In genomic region chr5:178068293-178068692, GRCh38 we compare ENCODE assay signal across 18 cellular contexts. TPM values are rescaled to one million over a fixed set of nuclear protein-coding genes. Genes with fewer than 3 reads are reported as not detected.
DNase-seq lines count a peak whose midpoint lies in the region; ATAC-seq and TF ChIP-seq lines count a peak whose summit lies in the region.
"Had no signal": no experiment of that assay in that cellular context is flagged by ENCODE, and none has a peak within 500 bp of the region (broad histone marks: within the 10 kb centered on the region; RNA-seq: fewer than 3 reads in every experiment).

No MANE protein-coding gene starts in this region.

- H3K27ac ChIP-seq in SU-DHL-6 (ENCODE audit: low read depth, low read length) (no peak overlapping the region), thymus (ENCODE audit: low read depth) (peak overlapping the region; percentile 78), heart left ventricle (no peak overlapping the region)
- H3K27ac ChIP-seq: pancreas had no signal

- no peaks in the 10 kb centered on the region for H3K9me3 Mint-ChIP-seq in activated T-cell treated with anti-CD3 and anti-CD28 coated beads, Interleukin-2, amount 50 U/mL, for 4 hours
- H3K9me3 Mint-ChIP-seq in activated T-cell treated with anti-CD3 and anti-CD28 coated beads, Interleukin-2, amount 50 U/mL, for 72 hours: no peaks in the 10 kb centered on the region
- H3K9me3 Mint-ChIP-seq: activated T-helper 2 cell treated with anti-CD3 and anti-CD28 coated beads, Interferon-gamma antibody, Interleukin-2, Interleukin-4, amounts not matched to agents 10 μg/mL and 5 μg/mL and 100 μg/mL, durations not matched to agents 14 hours and 24 hours and 36 hours; H9; T-helper 1 cell treated with Interleukin-12 subunit alpha and Interleukin-12 subunit beta and Interleukin-4 antibody, amounts not matched to agents 30 μg/mL and 1 μg/mL, for 36 hours; type B pancreatic cell had no signal

- no peaks in the 10 kb centered on the region for H3K27me3 ChIP-seq in SU-DHL-6 (ENCODE audit: low read length)
- H3K27me3 ChIP-seq in thymus (ENCODE audit: control insufficient read depth, insufficient read depth): no peaks in the 10 kb centered on the region
- H3K27me3 ChIP-seq in heart left ventricle: peaks cover 0 to 21% (median 2%) of the 10 kb centered on the region in 9 donors
- H3K27me3 ChIP-seq: pancreas had no signal

- intact Hi-C loops in heart left ventricle (cut with DNase I): loop anchor here in 2 of 10 donors (10.0 kb wide), 1 partner anchor 463 kb away; the partner anchor contains the start of gene B4GALT7 (in 2 of the 2)

- H3K9me3 ChIP-seq in SU-DHL-6 (ENCODE audit: insufficient read depth, low read length): no peaks in the 10 kb centered on the region
- H3K9me3 ChIP-seq in thymus (ENCODE audit: control insufficient read depth): no peaks in the 10 kb centered on the region
- H3K9me3 ChIP-seq in heart left ventricle: no peaks in the 10 kb centered on the region
- H3K9me3 ChIP-seq: pancreas had no signal

- H2AFZ ChIP-seq in SU-DHL-6 (ENCODE audit: low read depth, low read length, severe bottlenecking): no peak overlapping the region

- 0 out of 2 replicates have a peak, but pooled peaks cover 5% of the 10 kb centered on the region for H3F3A ChIP-seq in SU-DHL-6 (ENCODE audit: insufficient read depth)

- H3K4me2 ChIP-seq in SU-DHL-6 (ENCODE audit: low read depth, low read length, poor library complexity, severe bottlenecking): peak overlapping the region; percentile 51

- no peak for TF ChIP-seq POLR2A in heart left ventricle (IDR thresholded peaks at IDR 0.05)

- H3K4me1 ChIP-seq in thymus (ENCODE audit: control insufficient read depth, insufficient read depth, low read length) (peaks cover 19% of the 10 kb centered on the region), heart left ventricle (no peaks in the 10 kb centered on the region)
- H3K4me1 ChIP-seq: pancreas had no signal

- peaks cover 7% of the 10 kb centered on the region for H3K4me1 Mint-ChIP-seq in activated T-cell treated with anti-CD3 and anti-CD28 coated beads, Interleukin-2, amount 50 U/mL, for 4 hours (ENCODE audit: low read depth)
- H3K4me1 Mint-ChIP-seq in activated T-cell treated with anti-CD3 and anti-CD28 coated beads, Interleukin-2, amount 50 U/mL, for 72 hours (ENCODE audit: low read depth): no peaks in the 10 kb centered on the region

- H3K36me3 ChIP-seq in SU-DHL-6 (ENCODE audit: low read length) (no peaks in the 10 kb centered on the region), thymus (ENCODE audit: control insufficient read depth, insufficient read depth) (no peaks in the 10 kb centered on the region), heart left ventricle (no peaks in the 10 kb centered on the region)
- H3K36me3 ChIP-seq: pancreas had no signal

- H3K4me3 ChIP-seq in SU-DHL-6 (ENCODE audit: insufficient read depth, low read length, poor library complexity, severe bottlenecking): peak overlapping the region; percentile 5
- peak overlapping the region; percentile 13 for H3K4me3 ChIP-seq in thymus (ENCODE audit: low read length)
- no peak overlapping the region for H3K4me3 ChIP-seq in heart left ventricle
- H3K4me3 ChIP-seq: pancreas had no signal

- no peaks in the 10 kb centered on the region for H3K36me3 Mint-ChIP-seq in activated T-cell treated with anti-CD3 and anti-CD28 coated beads, Interleukin-2, amount 50 U/mL, for 4 hours (ENCODE audit: insufficient read depth)
- no peaks in the 10 kb centered on the region for H3K36me3 Mint-ChIP-seq in activated T-cell treated with anti-CD3 and anti-CD28 coated beads, Interleukin-2, amount 50 U/mL, for 72 hours (ENCODE audit: insufficient read depth in 2 of 2)
- H3K36me3 Mint-ChIP-seq: type B pancreatic cell had no signal

- H3K27me3 Mint-ChIP-seq in activated T-cell treated with anti-CD3 and anti-CD28 coated beads, Interleukin-2, amount 50 U/mL, for 4 hours (ENCODE audit: low read depth): peaks cover 2% of the 10 kb centered on the region
- no peaks in the 10 kb centered on the region for H3K27me3 Mint-ChIP-seq in activated T-cell treated with anti-CD3 and anti-CD28 coated beads, Interleukin-2, amount 50 U/mL, for 72 hours (ENCODE audit: low read depth)

- no peak overlapping the region for H3K27ac Mint-ChIP-seq in activated T-cell treated with anti-CD3 and anti-CD28 coated beads, Interleukin-2, amount 50 U/mL, for 72 hours
- H3K27ac Mint-ChIP-seq: activated T-helper 2 cell treated with anti-CD3 and anti-CD28 coated beads, Interferon-gamma antibody, Interleukin-2, Interleukin-4, amounts not matched to agents 10 μg/mL and 5 μg/mL and 100 μg/mL, durations not matched to agents 14 hours and 24 hours and 36 hours; H9; T-helper 1 cell treated with Interleukin-12 subunit alpha and Interleukin-12 subunit beta and Interleukin-4 antibody, amounts not matched to agents 30 μg/mL and 1 μg/mL, for 36 hours; type B pancreatic cell had no signal

- H4K20me1 ChIP-seq in SU-DHL-6 (ENCODE audit: low read depth, low read length): no peaks in the 10 kb centered on the region

- H3K79me2 ChIP-seq in SU-DHL-6 (ENCODE audit: insufficient read depth, low read length): no peaks in the 10 kb centered on the region

- no peak for DNase-seq in activated T-cell treated with anti-CD3 and anti-CD28 coated beads, Interleukin-2, amount 50 U/mL, for 4 hours
- DNase-seq in activated T-cell treated with anti-CD3 and anti-CD28 coated beads, Interleukin-2, amount 50 U/mL, for 72 hours: no peak
- peak; percentile 75 for DNase-seq in NCI-H2107 treated with DMSO at 0.1 percent for 48 hours (lab: John Stamatoyannopoulos, UW; ENCODE audit: unreplicated experiment)
- no peak for DNase-seq in GM20000 (ENCODE audit: low spot score)
- DNase-seq in heart left ventricle: no peak
- DNase-seq: ACHN; activated CD4-positive, alpha-beta T cell treated with anti-CD3 and anti-CD28 coated beads for 4 hours; DMS53; effector CD4-positive, alpha-beta T cell; H9; mesenchymal stem cell; pancreas had no signal

- H3K9me2 ChIP-seq in SU-DHL-6 (replicated peaks; ENCODE audit: insufficient read depth, low read length): no peaks in the 10 kb centered on the region

- H3K9ac ChIP-seq in SU-DHL-6 (ENCODE audit: low read length): no peak overlapping the region

- 5% methylated on average over 5 of the region's 5 CpGs for WGBS in thymus
- WGBS in heart left ventricle, 4 donors: 43 to 62% (median 50%) methylated on average over 4 to 5 of the region's 5 CpGs

- TF ChIP-seq CTCF in SU-DHL-6 (IDR thresholded peaks at IDR 0.05; ENCODE audit: insufficient read depth, low read length, poor library complexity, severe bottlenecking) (no peak), GM20000 (IDR thresholded peaks at IDR 0.05; ENCODE audit: extremely low read depth, missing control alignments) (no peak), heart left ventricle (IDR thresholded peaks at IDR 0.05) (no peak)

- peak; percentile 30 to 32 for ATAC-seq in activated T-cell treated with anti-CD3 and anti-CD28 coated beads, Interleukin-2, amount 50 U/mL, for 4 hours
- no peak for ATAC-seq in activated T-cell treated with anti-CD3 and anti-CD28 coated beads, Interleukin-2, amount 50 U/mL, for 72 hours (replicated peaks in 1 of 2)
- ATAC-seq in HG02852 (IDR thresholded peaks at IDR 0.05; ENCODE audit: unreplicated experiment): no peak
- no peak for ATAC-seq in heart left ventricle
- ATAC-seq: pancreas had no signal

- no peak overlapping the region for H3K4me3 Mint-ChIP-seq in activated T-cell treated with anti-CD3 and anti-CD28 coated beads, Interleukin-2, amount 50 U/mL, for 4 hours
- H3K4me3 Mint-ChIP-seq in activated T-cell treated with anti-CD3 and anti-CD28 coated beads, Interleukin-2, amount 50 U/mL, for 72 hours: no peak overlapping the region
- H3K4me3 Mint-ChIP-seq: H9; T-helper 1 cell treated with Interleukin-12 subunit alpha and Interleukin-12 subunit beta and Interleukin-4 antibody, amounts not matched to agents 30 μg/mL and 1 μg/mL, for 36 hours; type B pancreatic cell had no signal

RNA-seq across cellular contexts. Expression of gene N4BP3, which starts 45.0 kb away (rescaled TPM):
- 1 to 10 TPM; 6.4 to 7.8 (median 7.6) TPM for total RNA-seq in activated T-cell treated with anti-CD3 and anti-CD28 coated beads, Interleukin-2, amount 50 U/mL, for 4 hours
- 1 to 10 TPM; 5.6 to 6.0 TPM for total RNA-seq in activated T-cell treated with anti-CD3 and anti-CD28 coated beads, Interleukin-2, amount 50 U/mL, for 72 hours
- polyA plus RNA-seq in thymus: 2.3 TPM
- 1 to 10 TPM; 1.9 to 6.6 (median 2.1) TPM for total RNA-seq in heart left ventricle
- polyA plus RNA-seq in heart left ventricle: 1 to 10 TPM; 2.9 to 4.6 TPM

Comparison
In these comparisons a context has a peak if more than half of its experiments do, and no peak if none do; other contexts are left out.
1. ATAC-seq: peak in activated T-cell treated with anti-CD3 and anti-CD28 coated beads, Interleukin-2, amount 50 U/mL, for 4 hours (2 of 2); none in activated T-cell treated with anti-CD3 and anti-CD28 coated beads, Interleukin-2, amount 50 U/mL, for 72 hours (0 of 2), HG02852 (single experiment) and heart left ventricle (0 of 4).
2. H3K4me3 ChIP-seq: peak in SU-DHL-6 (single experiment) and thymus (single experiment); none in heart left ventricle (0 of 12).